8 cellular contexts compared by ENCODE assay signal in the genomic region with DNA sequence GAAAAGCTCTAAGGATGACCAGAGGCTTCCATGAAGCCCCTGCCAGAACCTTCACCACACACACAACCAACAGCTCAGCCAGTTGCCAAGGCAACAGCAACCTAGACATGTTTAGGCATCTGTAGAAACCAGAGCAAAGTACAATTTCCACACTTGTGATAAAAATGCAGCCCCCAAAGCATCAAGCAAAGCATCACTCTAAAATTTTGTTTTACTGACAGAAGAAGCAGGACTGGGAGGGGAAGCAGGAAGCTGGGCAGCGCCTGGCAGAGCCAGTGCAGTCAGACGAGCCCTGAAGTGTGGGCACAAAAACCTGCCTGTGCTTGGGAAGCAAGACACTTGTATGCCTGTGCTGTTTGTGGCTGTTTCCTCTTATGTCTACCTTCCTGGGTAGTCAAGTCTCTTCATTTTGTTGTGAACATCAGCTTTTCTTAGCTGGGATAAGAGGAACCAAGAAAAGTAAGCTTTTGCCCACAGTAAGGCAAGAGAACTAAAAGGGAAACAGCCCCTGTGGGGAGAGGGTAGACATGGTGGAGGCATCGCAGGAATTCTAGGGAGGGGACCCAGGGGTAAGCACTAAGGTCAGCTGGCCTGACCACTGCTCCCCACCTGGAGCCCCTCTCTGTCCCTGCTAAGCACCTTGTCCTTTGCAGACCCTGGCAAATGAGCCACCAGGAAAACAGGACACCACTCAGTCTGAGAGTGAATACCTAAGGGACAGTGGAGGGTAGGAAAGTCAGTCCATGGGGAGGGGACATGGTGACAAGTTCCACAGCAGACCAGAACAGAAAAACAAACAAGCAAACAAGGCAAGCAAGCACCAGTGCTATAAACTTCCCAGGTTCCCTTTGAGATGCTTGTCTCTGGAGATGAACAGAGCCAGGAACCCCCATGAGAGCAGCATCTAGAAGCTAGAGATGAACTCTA. TPM values are rescaled to one million over a fixed set of nuclear protein-coding genes. Genes with fewer than 3 reads are reported as not detected.
DNase-seq lines count a peak whose midpoint lies in the region; ATAC-seq, FAIRE-seq and TF ChIP-seq lines count a peak whose summit lies in the region.

No MANE protein-coding gene starts in this region.

- H3K27ac Mint-ChIP-seq in activated CD4-positive, alpha-beta T cell treated with anti-CD3 and anti-CD28 coated beads, Interleukin-2, amount 10 ng/mL, durations not matched to agents 24 days and 14 days, result peak overlapping the region; percentile 67
- peak overlapping the region; percentile 94 for H3K27ac Mint-ChIP-seq in astrocyte (ENCODE audit: unreplicated experiment)

- intact Hi-C loops in activated CD4-positive, alpha-beta T cell treated with anti-CD3 and anti-CD28 coated beads, Interleukin-2, amount 10 ng/mL, durations not matched to agents 24 days and 14 days (cut with micrococcal nuclease), result loop anchor here (2.0 kb wide), 1 partner anchor 37 kb away; no protein-coding TSS in a partner anchor
- intact Hi-C loops in HepG2 (cut with micrococcal nuclease; ENCODE audit: unreplicated experiment), result no loop called here
- intact Hi-C loops in thyroid gland (cut with DNase I), result no loop called here

- no peak for TF ChIP-seq RAD21 in HepG2 (CRISPR knock-in tag; IDR thresholded peaks at IDR 0.05)

- TF ChIP-seq EP300 in HepG2 (IDR thresholded peaks at IDR 0.05; ENCODE audit: low read depth in 2 of 2, low read length in 2 of 2) (no peak), HepG2 (CRISPR knock-in tag; IDR thresholded peaks at IDR 0.05; ENCODE audit: borderline replicate concordance) (no peak)

- H3K27me3 ChIP-seq in astrocyte (ENCODE audit: insufficient read depth, low read length), result no peaks in the 10 kb centered on the region
- no peaks in the 10 kb centered on the region for H3K27me3 ChIP-seq in HepG2 (ENCODE audit: control insufficient read depth in 1 of 2, insufficient read depth in 2 of 2, low read length in 2 of 2)
- no peaks in the 10 kb centered on the region for H3K27me3 ChIP-seq in thyroid gland

- FAIRE-seq in astrocyte (lab: Jason Lieb, UNC) (peak; percentile 58), HepG2 (lab: Jason Lieb, UNC) (no peak)

- H3K36me3 Mint-ChIP-seq in activated CD4-positive, alpha-beta T cell treated with anti-CD3 and anti-CD28 coated beads, Interleukin-2, amount 10 ng/mL, durations not matched to agents 24 days and 14 days (ENCODE audit: low read depth), result no peaks in the 10 kb centered on the region
- H3K36me3 Mint-ChIP-seq in astrocyte (ENCODE audit: low read depth, unreplicated experiment), result peaks cover 1% of the 10 kb centered on the region

- peaks cover 69% of the 10 kb centered on the region for H3K4me1 Mint-ChIP-seq in activated CD4-positive, alpha-beta T cell treated with anti-CD3 and anti-CD28 coated beads, Interleukin-2, amount 10 ng/mL, durations not matched to agents 24 days and 14 days
- H3K4me1 Mint-ChIP-seq in astrocyte (ENCODE audit: low read depth, unreplicated experiment), result peaks cover 84% of the 10 kb centered on the region

- no peak overlapping the region for H2AFZ ChIP-seq in astrocyte (ENCODE audit: low read depth, low read length)
- H2AFZ ChIP-seq in HepG2 (ENCODE audit: low read length), result no peak overlapping the region

- CTCF ChIA-PET in HepG2 (lab: Yijun Ruan, JAX; ENCODE audit: low intra/inter-chr PET ratio, low total read pairs), result no interaction called here

- no peaks in the 10 kb centered on the region for H3K9me3 Mint-ChIP-seq in activated CD4-positive, alpha-beta T cell treated with anti-CD3 and anti-CD28 coated beads, Interleukin-2, amount 10 ng/mL, durations not matched to agents 24 days and 14 days
- no peaks in the 10 kb centered on the region for H3K9me3 Mint-ChIP-seq in astrocyte (ENCODE audit: unreplicated experiment)

- H4K20me1 ChIP-seq in astrocyte (ENCODE audit: insufficient read depth, low read length) (peaks cover 57% of the 10 kb centered on the region), HepG2 (ENCODE audit: insufficient read depth, low read length) (peaks cover 43% of the 10 kb centered on the region)

- POLR2A ChIA-PET in HepG2 (lab: Yijun Ruan, JAX), result interaction anchor here (3.4 to 7.3 kb wide), 2 partner anchors 9 to 13 kb away, joined by 30 to 101 read pairs; a partner anchor contains a TSS

- TF ChIP-seq POLR2A in HepG2 (IDR thresholded peaks at IDR 0.05; ENCODE audit: insufficient read depth in 1 of 2, low read depth in 2 of 2, low read length in 2 of 2), result no peak
- TF ChIP-seq POLR2A in thyroid gland (IDR thresholded peaks at IDR 0.05), result peak in 1 of 2 donors; percentile 47

- H3K27ac ChIP-seq in astrocyte (ENCODE audit: low read depth, low read length) (peak overlapping the region; percentile 87), HepG2 (ENCODE audit: extremely low read length, insufficient read depth, low read length) (peak overlapping the region; percentile 60), thyroid gland (peak overlapping the region; percentile 38 to 72 (median 49))

- peak overlapping the region; percentile 52 for H3K4me3 Mint-ChIP-seq in activated CD4-positive, alpha-beta T cell treated with anti-CD3 and anti-CD28 coated beads, Interleukin-2, amount 10 ng/mL, durations not matched to agents 24 days and 14 days
- peak overlapping the region; percentile 63 for H3K4me3 Mint-ChIP-seq in astrocyte (ENCODE audit: unreplicated experiment)

- BruUV-seq in HepG2 (replicated peaks; lab: Mats Ljungman, UMichigan), result no TSS peak

- peak; percentile 67 for DNase-seq in activated CD4-positive, alpha-beta T cell treated with anti-CD3 and anti-CD28 coated beads, Interleukin-2, amount 10 ng/mL, durations not matched to agents 24 days and 14 days
- no peak for DNase-seq in activated CD4-positive, alpha-beta T cell treated with anti-CD3 and anti-CD28 coated beads, Interleukin-2, amount 50 U/mL, for 1 hour
- DNase-seq in astrocyte (ENCODE audit: low read depth) (peak; percentile 67), HepG2 (ENCODE audit: low spot score) (peak; percentile 54), thyroid gland (peak; percentile 49 to 70), NCI-H187 treated with DMSO at 0.1 percent for 48 hours (lab: John Stamatoyannopoulos, UW) (no peak), NCI-H69 (lab: John Stamatoyannopoulos, UW) (no peak), epidermal melanocyte (ENCODE audit: insufficient read length, low spot score) (no peak)

- peak; percentile 64 for ATAC-seq in HepG2

- H3K9ac ChIP-seq in astrocyte (ENCODE audit: low read length) (peak overlapping the region; percentile 73), HepG2 (ENCODE audit: insufficient read depth, low read depth, low read length) (no peak overlapping the region)

- no peaks in the 10 kb centered on the region for H3K36me3 ChIP-seq in astrocyte (ENCODE audit: insufficient read depth, low read length)
- no peaks in the 10 kb centered on the region; a peak in 2 of 5 replicates for H3K36me3 ChIP-seq in HepG2 (replicated peaks in 1 of 2; ENCODE audit: control insufficient read depth in 1 of 2, insufficient read depth in 2 of 2, low read length in 2 of 2)
- no peaks in the 10 kb centered on the region for H3K36me3 ChIP-seq in thyroid gland

- H3K79me2 ChIP-seq in astrocyte (ENCODE audit: insufficient read depth, low read length), result peaks cover 93% of the 10 kb centered on the region
- H3K79me2 ChIP-seq in HepG2 (ENCODE audit: insufficient read depth, low read length), result peaks cover 97% of the 10 kb centered on the region

- 62% methylated on average over 3 of the region's 3 CpGs for WGBS in HepG2 (ENCODE audit: low lambda C conversion rate)
- 39 to 50% methylated on average over 3 of the region's 3 CpGs for WGBS in thyroid gland, 2 donors

- H3K27me3 Mint-ChIP-seq in activated CD4-positive, alpha-beta T cell treated with anti-CD3 and anti-CD28 coated beads, Interleukin-2, amount 10 ng/mL, durations not matched to agents 24 days and 14 days, result no peaks in the 10 kb centered on the region
- no peaks in the 10 kb centered on the region for H3K27me3 Mint-ChIP-seq in astrocyte (ENCODE audit: low read depth, unreplicated experiment)

- H3K4me2 ChIP-seq in astrocyte (ENCODE audit: low read length) (peak overlapping the region; percentile 81), HepG2 (ENCODE audit: low read depth, low read length) (peak overlapping the region; percentile 16)

- TF ChIP-seq CTCF in astrocyte (IDR thresholded peaks at IDR 0.05; ENCODE audit: insufficient read depth, low read depth, low read length), result no peak
- TF ChIP-seq CTCF in HepG2 (CRISPR knock-in tag; IDR thresholded peaks at IDR 0.05), result no peak
- TF ChIP-seq CTCF in thyroid gland (IDR thresholded peaks at IDR 0.05), result no peak

- in situ Hi-C loops in HepG2 (cut with HindIII; ENCODE audit: extremely low pct_ligation_motif_present, low pct_unique_long_range_greater_than_20kb), result no loop called here

- H3K4me3 ChIP-seq in astrocyte (ENCODE audit: insufficient read depth, low read depth, low read length), result peak overlapping the region; percentile 40
- no peak overlapping the region for H3K4me3 ChIP-seq in HepG2 (replicated peaks in 1 of 3; ENCODE audit: insufficient read depth in 1 of 3, low read depth in 2 of 3, low read length in 3 of 3)
- no peak overlapping the region for H3K4me3 ChIP-seq in thyroid gland (replicated peaks in 1 of 3)

- H3K9me3 ChIP-seq in astrocyte (ENCODE audit: insufficient read depth, low read depth, low read length), result no peaks in the 10 kb centered on the region
- no peaks in the 10 kb centered on the region for H3K9me3 ChIP-seq in HepG2 (ENCODE audit: low read length)
- no peaks in the 10 kb centered on the region for H3K9me3 ChIP-seq in thyroid gland

- H3K4me1 ChIP-seq in astrocyte (ENCODE audit: insufficient read depth, low read length) (peaks cover 67% of the 10 kb centered on the region), HepG2 (ENCODE audit: insufficient read depth, low read length) (peaks cover 98% of the 10 kb centered on the region), thyroid gland (peaks cover 30 to 68% of the 10 kb centered on the region in 2 donors)

RNA-seq across cellular contexts. Expression of a gene that starts 13.4 kb away (rescaled TPM):
- 32.5 and 33.0 TPM in 2 replicates for total RNA-seq in activated CD4-positive, alpha-beta T cell treated with anti-CD3 and anti-CD28 coated beads, Interleukin-2, amount 10 ng/mL, durations not matched to agents 24 days and 14 days
- total RNA-seq in astrocyte, result 84.1 and 87.8 TPM in 2 replicates
- 54.1 and 65.1 TPM in 2 replicates for total RNA-seq in HepG2 (2016; rRNA removed; fragmentation: Illumina TruSeq; extraction: Trizol)
- 5.4 and 5.7 TPM in 2 replicates for total RNA-seq in HepG2 (2016; cell fraction: cytosol; rRNA removed; fragmentation: Illumina TruSeq; extraction: Trizol; ENCODE audit: low read depth)
- 53.7 and 62.1 TPM in 2 replicates for total RNA-seq in HepG2 (2016; cell fraction: insoluble cytoplasmic fraction; rRNA removed; fragmentation: Illumina TruSeq; extraction: Trizol)
- total RNA-seq in HepG2 (2016; cell fraction: membrane; rRNA removed; fragmentation: Illumina TruSeq; extraction: Trizol), result 15.4 and 16.7 TPM in 2 replicates
- 35.2 and 37.4 TPM in 2 replicates for total RNA-seq in HepG2 (2016; cell fraction: nucleus; rRNA removed; fragmentation: Illumina TruSeq; extraction: Trizol)
- polyA plus RNA-seq in HepG2 (2011; rRNA removed), result 64.1 and 68.8 TPM in 2 replicates
- 70.2 and 76.7 TPM in 2 replicates for polyA plus RNA-seq in HepG2 (2011; cell fraction: cytosol; rRNA removed)
- 42.1 and 45.1 TPM in 2 replicates for polyA plus RNA-seq in HepG2 (2011; cell fraction: nucleus; rRNA removed)
- 42.2 and 49.5 TPM in 2 replicates for polyA plus RNA-seq in HepG2 (2012)
- 3.1 and 3.5 TPM in 2 replicates for polyA plus RNA-seq in HepG2 (2016; cell fraction: cytosol; fragmentation: Illumina TruSeq; extraction: Trizol; ENCODE audit: low read depth)
- polyA plus RNA-seq in HepG2 (2016; cell fraction: insoluble cytoplasmic fraction; fragmentation: Illumina TruSeq; extraction: Trizol; ENCODE audit: low read depth), result 60.9 and 68.0 TPM in 2 replicates
- 8.6 and 9.2 TPM in 2 replicates for polyA plus RNA-seq in HepG2 (2016; cell fraction: membrane; fragmentation: Illumina TruSeq; extraction: Trizol; ENCODE audit: low read depth)
- 40.7 and 42.6 TPM in 2 replicates for polyA plus RNA-seq in HepG2 (2016; cell fraction: nucleus; fragmentation: Illumina TruSeq; extraction: Trizol; ENCODE audit: insufficient read depth, low read depth)
- polyA minus RNA-seq in HepG2 (2011; rRNA and poly(A)+ RNA removed; ENCODE audit: low replicate concordance), result 20.8 and 43.5 TPM in 2 replicates
- 26.2 and 26.4 TPM in 2 replicates for polyA minus RNA-seq in HepG2 (2011; cell fraction: cytosol; rRNA and poly(A)+ RNA removed)
- 29.3 and 33.6 TPM in 2 replicates for polyA minus RNA-seq in HepG2 (2011; cell fraction: nucleus; rRNA and poly(A)+ RNA removed)
- total RNA-seq in thyroid gland, result 10 to 100 TPM; 75.4 to 90.1 (median 87.9) TPM

Comparison
In these comparisons a context has a peak if more than half of its experiments do, and no peak if none do; other contexts are left out.
1. DNase-seq: peak in activated CD4-positive, alpha-beta T cell treated with anti-CD3 and anti-CD28 coated beads, Interleukin-2, amount 10 ng/mL, durations not matched to agents 24 days and 14 days (single experiment), astrocyte (single experiment), HepG2 (single experiment) and thyroid gland (2 of 2); none in activated CD4-positive, alpha-beta T cell treated with anti-CD3 and anti-CD28 coated beads, Interleukin-2, amount 50 U/mL, for 1 hour (single experiment), NCI-H187 treated with DMSO at 0.1 percent for 48 hours (single experiment), NCI-H69 (single experiment) and epidermal melanocyte (single experiment).
2. Peak in every context shown above with its lines, with median percentiles within 50 percentile points of each other: H3K27ac ChIP-seq.